1 cellular context compared by ENCODE assay signal in the genomic region with DNA sequence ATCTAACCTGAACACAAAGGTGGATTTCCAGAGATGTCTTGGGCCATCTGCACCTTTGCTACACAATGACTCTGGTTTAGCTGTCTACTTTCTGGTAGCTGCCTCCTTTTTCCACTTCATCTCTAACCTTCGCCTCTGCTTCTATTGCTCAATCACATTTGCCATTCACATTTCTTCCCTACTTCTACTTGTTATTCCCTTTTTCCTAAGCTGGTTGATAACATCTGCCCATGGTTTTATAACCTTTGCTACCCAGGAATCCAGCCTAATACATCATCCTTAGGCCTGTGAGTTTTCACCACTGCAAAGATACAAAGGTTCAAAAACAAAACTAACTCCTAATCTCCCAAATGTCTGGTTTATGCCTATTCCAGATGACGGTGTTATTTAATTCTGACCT.
TF ChIP-seq lines count a peak whose summit lies in the region.

No MANE protein-coding gene starts in this region.

TF ChIP-seq in HEK293, 187 proteins besides CTCF, POLR2A, EP300 and RAD21 (continued from another document):
- TF ChIP-seq ZNF837 (tag by site-specific recombination; IDR thresholded peaks at IDR 0.05), result no peak
TF ChIP-seq in HEK293: peak in this region for 7.
